ENCODE assay signal across 14 cellular contexts in genomic region chr1:208170252-208170651, GRCh38.
DNase-seq lines count a peak whose midpoint lies in the region; FAIRE-seq and TF ChIP-seq lines count a peak whose summit lies in the region.
"Had no signal": no experiment of that assay in that cellular context is flagged by ENCODE, and none has a peak within 500 bp of the region (broad histone marks: within the 10 kb centered on the region; RNA-seq: fewer than 3 reads in every experiment).

No MANE protein-coding gene starts in this region.

- no peak overlapping the region for H2BK12ac ChIP-seq in H1 (ENCODE audit: low read depth, low read length)

- H2BK20ac ChIP-seq in H1 (ENCODE audit: low read length), result no peak overlapping the region

- no peaks in the 10 kb centered on the region for H3K9me3 Mint-ChIP-seq in T-helper 2 cell treated with Interferon-gamma antibody and Interleukin-4, amounts not matched to agents 5 μg/mL and 100 μg/mL, for 36 hours
- H3K9me3 Mint-ChIP-seq: dendritic cell treated with granulocyte-macrophage colony-stimulating factor and Interleukin-4, amounts not matched to agents 40 ng/mL and 50 ng/mL, for 4 days; naive B cell had no signal

- TF ChIP-seq POLR2A in H1 (IDR thresholded peaks at IDR 0.05; ENCODE audit: control extremely low read depth in 1 of 2, low read depth in 2 of 2, low read length in 2 of 2), result no peak

- H3K4me3 Mint-ChIP-seq in T-helper 2 cell treated with Interferon-gamma antibody and Interleukin-4, amounts not matched to agents 5 μg/mL and 100 μg/mL, for 36 hours, result no peak overlapping the region
- H3K4me3 Mint-ChIP-seq: dendritic cell treated with granulocyte-macrophage colony-stimulating factor and Interleukin-4, amounts not matched to agents 40 ng/mL and 50 ng/mL, for 4 days; naive B cell had no signal

- H3K4ac ChIP-seq in H1 (replicated peaks; ENCODE audit: insufficient read length, low read depth, low read length), result no peak overlapping the region

- no peak overlapping the region for H3K56ac ChIP-seq in H1 (replicated peaks; ENCODE audit: insufficient read length, low read depth, low read length)

- CTCF ChIA-PET in H1 (lab: Charles Lee; ENCODE audit: partially characterized antibody), result interaction anchor here (1.3 kb wide), 1 partner anchor 172 kb away, joined by 3 read pairs; no protein-coding TSS in a partner anchor

- no peak overlapping the region for H3K9ac ChIP-seq in H1 (replicated peaks in 1 of 4; ENCODE audit: extremely low read depth in 1 of 4, low read depth in 3 of 4, low read length in 3 of 4)

- TF ChIP-seq EP300 in H1 (IDR thresholded peaks at IDR 0.05; ENCODE audit: borderline replicate concordance in 1 of 2, low read depth in 2 of 2, low read length in 2 of 2), result no peak

- H3K27ac Mint-ChIP-seq in T-helper 2 cell treated with Interferon-gamma antibody and Interleukin-4, amounts not matched to agents 5 μg/mL and 100 μg/mL, for 36 hours, result no peak overlapping the region
- H3K27ac Mint-ChIP-seq: dendritic cell treated with granulocyte-macrophage colony-stimulating factor and Interleukin-4, amounts not matched to agents 40 ng/mL and 50 ng/mL, for 4 days; naive B cell had no signal

- 0 out of 2 replicates have a peak overlapping the region, but pooled peaks have one; percentile 12 for H2BK15ac ChIP-seq in H1 (ENCODE audit: low read length)

- no peak overlapping the region for H4K5ac ChIP-seq in H1 (ENCODE audit: insufficient read length, low read depth, low read length)

- H4K91ac ChIP-seq in H1 (replicated peaks; ENCODE audit: insufficient read length, low read length), result no peak overlapping the region

- no peaks in the 10 kb centered on the region for H3K23me2 ChIP-seq in H1 (ENCODE audit: low read depth, low read length)

- 68% methylated on average over 4 of the region's 4 CpGs; no CpG with 5 or more reads in 1 of the 2 experiments for WGBS in H1 (ENCODE audit: extremely low coverage in 1 of 2, insufficient coverage in 1 of 2, insufficient read length in 1 of 2, insufficient replicate concordance in 2 of 2, low coverage in 1 of 2, low lambda C conversion rate in 2 of 2, missing lambda C conversion rate in 1 of 2), 2 experiments

- H3K14ac ChIP-seq in H1 (ENCODE audit: insufficient read length), result no peak overlapping the region

- no peaks in the 10 kb centered on the region for H3K4me1 Mint-ChIP-seq in T-helper 2 cell treated with Interferon-gamma antibody and Interleukin-4, amounts not matched to agents 5 μg/mL and 100 μg/mL, for 36 hours (ENCODE audit: low read depth)
- H3K4me1 Mint-ChIP-seq: naive B cell had no signal

- no peaks in the 10 kb centered on the region for H3K79me1 ChIP-seq in H1 (ENCODE audit: low read depth, low read length)

- peaks cover 18% of the 10 kb centered on the region for H3K27me3 Mint-ChIP-seq in T-helper 2 cell treated with Interferon-gamma antibody and Interleukin-4, amounts not matched to agents 5 μg/mL and 100 μg/mL, for 36 hours (ENCODE audit: low read depth)

- H3K36me3 Mint-ChIP-seq in T-helper 2 cell treated with Interferon-gamma antibody and Interleukin-4, amounts not matched to agents 5 μg/mL and 100 μg/mL, for 36 hours (ENCODE audit: low read depth), result no peaks in the 10 kb centered on the region
- H3K36me3 Mint-ChIP-seq: naive B cell had no signal

- no peak overlapping the region for H2AK5ac ChIP-seq in H1 (ENCODE audit: low read depth, low read length)

- no peak overlapping the region for H3K4me3 ChIP-seq in H1 (ENCODE audit: extremely low read depth in 1 of 4, insufficient read depth in 2 of 4, low read depth in 3 of 4, low read length in 4 of 4)
- H3K4me3 ChIP-seq: A549, hepatocyte had no signal

- no peak overlapping the region for H3K18ac ChIP-seq in H1 (ENCODE audit: extremely low read depth, low read length)

- H3K36me3 ChIP-seq in H1 (ENCODE audit: control insufficient read depth in 2 of 4, insufficient read depth in 4 of 4, low read length in 3 of 4), result no peaks in the 10 kb centered on the region

- H3K4me1 ChIP-seq in H1 (replicated peaks in 1 of 4; ENCODE audit: control insufficient read depth in 3 of 4, insufficient read depth in 4 of 4, low read length in 3 of 4), result peaks cover 4 to 13% (median 9%) of the 10 kb centered on the region in 4 experiments

- no peak overlapping the region for H3K27ac ChIP-seq in H1 (ENCODE audit: low read depth, low read length)
- H3K27ac ChIP-seq in substantia nigra (ENCODE audit: low read depth, low read length, poor library complexity, severe bottlenecking), result no peak overlapping the region
- H3K27ac ChIP-seq: A549, hepatocyte had no signal

- H2AFZ ChIP-seq in H1 (ENCODE audit: low read length), result no peak overlapping the region
- H2AFZ ChIP-seq: hepatocyte had no signal

- H4K8ac ChIP-seq in H1 (ENCODE audit: extremely low read depth, insufficient read depth, low read length), result no peak overlapping the region

- no peaks in the 10 kb centered on the region for H3K27me3 ChIP-seq in H1 (replicated peaks in 1 of 4; ENCODE audit: control insufficient read depth in 3 of 4, extremely low read depth in 1 of 4, insufficient read depth in 3 of 4, low read length in 3 of 4)
- H3K27me3 ChIP-seq: hepatocyte had no signal

- H2BK5ac ChIP-seq in H1 (ENCODE audit: low read depth, low read length), result no peak overlapping the region

- H3K9me3 ChIP-seq in H1 (ENCODE audit: insufficient read depth in 2 of 2, low read depth in 1 of 2, low read length in 1 of 2), result no peaks in the 10 kb centered on the region
- H3K9me3 ChIP-seq: A549 had no signal

- no peak for TF ChIP-seq CTCF in H1 (IDR thresholded peaks at IDR 0.05; ENCODE audit: control extremely low read depth in 1 of 3, insufficient read depth in 1 of 3, low read depth in 1 of 3, low read length in 3 of 3)

- no peak overlapping the region for H3K4me2 ChIP-seq in H1 (ENCODE audit: insufficient read depth in 1 of 2, low read depth in 2 of 2, low read length in 2 of 2)
- H3K4me2 ChIP-seq: A549, hepatocyte had no signal

- POLR2A ChIA-PET in H1 (lab: Charles Lee; ENCODE audit: partially characterized antibody), result no interaction called here

- H3K79me2 ChIP-seq in H1 (ENCODE audit: control insufficient read depth in 1 of 2, insufficient read depth in 2 of 2, low read length in 2 of 2), result no peaks in the 10 kb centered on the region
- H3K79me2 ChIP-seq: hepatocyte had no signal

- H2BK120ac ChIP-seq in H1 (replicated peaks; ENCODE audit: low read depth, low read length), result no peak overlapping the region

- H4K20me1 ChIP-seq in H1 (replicated peaks in 1 of 2; ENCODE audit: control insufficient read depth in 1 of 2, insufficient read depth in 2 of 2, low read length in 2 of 2), result no peaks in the 10 kb centered on the region

- TF ChIP-seq RAD21 in H1 (IDR thresholded peaks at IDR 0.05 in 1 of 2, conservative IDR thresholded peaks at IDR 0.05 in 1 of 2; ENCODE audit: low read depth in 2 of 2, low read length in 2 of 2), result no peak

- DNase-seq in NCI-H82 (lab: John Stamatoyannopoulos, UW), result peak; percentile 34
- DNase-seq in NCI-H82 treated with DMSO at 0.1 percent for 48 hours (lab: John Stamatoyannopoulos, UW; ENCODE audit: unreplicated experiment), result no peak
- peak; percentile 90 for DNase-seq in NCI-H2171 treated with DMSO at 0.1 percent for 48 hours (lab: John Stamatoyannopoulos, UW)
- no peak for DNase-seq in H1 (ENCODE audit: low read depth in 1 of 2, low spot score in 2 of 2)
- DNase-seq in substantia nigra (lab: John Stamatoyannopoulos, UW), result peak in 35 of 49 donors; percentile 8 to 94 (median 33)
- DNase-seq in iPS-NIHi7 (ENCODE audit: extremely low spot score), result no peak
- DNase-seq in SKM-1 treated with dmso at 0.1 percent for 144 hours (lab: John Stamatoyannopoulos, UW; ENCODE audit: unreplicated experiment), result no peak
- no peak for DNase-seq in T-helper 2 cell treated with Interferon-gamma antibody and Interleukin-4, amounts not matched to agents 5 μg/mL and 100 μg/mL, for 36 hours (ENCODE audit: low spot score)
- DNase-seq: activated gamma-delta T cell treated with Interleukin-2 at 50 U/mL for 16 hours; naive B cell; stimulated activated CD4-positive, alpha-beta T cell treated with anti-CD3 and anti-CD28 coated beads, Interleukin-1b, Interleukin-23, amount 100 ng/mL, for 48 hours had no signal

- H3K23ac ChIP-seq in H1 (ENCODE audit: insufficient read length), result no peak overlapping the region

- no peak for FAIRE-seq in H1 (lab: Jason Lieb, UNC)
- FAIRE-seq: A549 had no signal

TF ChIP-seq in H1, 55 proteins besides CTCF, POLR2A, EP300 and RAD21 (continues in another document):
- TF ChIP-seq NRF1 (IDR thresholded peaks at IDR 0.05; ENCODE audit: low read depth, low read length) (no peak), USF2 (IDR thresholded peaks at IDR 0.05; ENCODE audit: low read length) (no peak), E2F6 (IDR thresholded peaks at IDR 0.05) (no peak), EZH2 (IDR thresholded peaks at IDR 0.05; ENCODE audit: low read depth, low read length, severe bottlenecking) (no peak), SUZ12 (IDR thresholded peaks at IDR 0.05; ENCODE audit: low read length) (no peak), PHF8 (conservative IDR thresholded peaks at IDR 0.05; ENCODE audit: low read depth, low read length) (no peak), KDM5A (IDR thresholded peaks at IDR 0.05; ENCODE audit: low read length) (no peak), KDM4A (IDR thresholded peaks at IDR 0.05; ENCODE audit: low read depth, low read length, severe bottlenecking) (no peak), SAP30 (IDR thresholded peaks at IDR 0.05; ENCODE audit: insufficient read depth, insufficient replicate concordance, low read length) (no peak), CREB1 (IDR thresholded peaks at IDR 0.05) (no peak), GTF2F1 (IDR thresholded peaks at IDR 0.05; ENCODE audit: borderline replicate concordance, low read depth, low read length) (no peak), RXRA (IDR thresholded peaks at IDR 0.05; ENCODE audit: insufficient read depth, low read depth, low read length) (no peak), POLR2AphosphoS5 (IDR thresholded peaks at IDR 0.05; ENCODE audit: low read depth, low read length) (no peak), BCL11A (IDR thresholded peaks at IDR 0.05; ENCODE audit: low read depth in 2 of 2, low read length in 2 of 2) (no peak), SIX5 (IDR thresholded peaks at IDR 0.05; ENCODE audit: low read depth, low read length) (no peak)

Comparison
In these comparisons a context has a peak if more than half of its experiments do, and no peak if none do; other contexts are left out.
1. DNase-seq: peak in NCI-H82 (single experiment), NCI-H2171 treated with DMSO at 0.1 percent for 48 hours (single experiment) and substantia nigra (35 of 49); none in NCI-H82 treated with DMSO at 0.1 percent for 48 hours (single experiment), H1 (0 of 2), iPS-NIHi7 (single experiment), SKM-1 treated with dmso at 0.1 percent for 144 hours (single experiment) and T-helper 2 cell treated with Interferon-gamma antibody and Interleukin-4, amounts not matched to agents 5 μg/mL and 100 μg/mL, for 36 hours (single experiment).